ENCODE assay signal across 8 cellular contexts in genomic region chr1:9413143-9413876, GRCh38.
DNase-seq lines count a peak whose midpoint lies in the region; ATAC-seq and TF ChIP-seq lines count a peak whose summit lies in the region.

No MANE protein-coding gene starts in this region.

- no peak overlapping the region for H3K4me3 ChIP-seq in NT2/D1 (ENCODE audit: insufficient read length, low read depth)
- no peak overlapping the region for H3K4me3 ChIP-seq in right atrium auricular region

- no peaks in the 10 kb centered on the region for H3K27me3 ChIP-seq in NT2/D1 (ENCODE audit: insufficient read depth, insufficient read length)
- H3K27me3 ChIP-seq in right atrium auricular region: no peaks in the 10 kb centered on the region

- H3K9me3 ChIP-seq in NT2/D1 (ENCODE audit: insufficient read depth, low read length) (no peaks in the 10 kb centered on the region), right atrium auricular region (no peaks in the 10 kb centered on the region)

- H3K4me1 ChIP-seq in NT2/D1 (ENCODE audit: insufficient read depth, insufficient read length): peaks cover 12% of the 10 kb centered on the region
- H3K4me1 ChIP-seq in right atrium auricular region: peaks cover 0 to 28% of the 10 kb centered on the region in 2 donors

- H3K27ac ChIP-seq in right atrium auricular region: peak overlapping the region; percentile 86 to 88

- peak overlapping the region; percentile 26 for H3K9ac ChIP-seq in NT2/D1 (ENCODE audit: insufficient read length, low read depth)

- no peak for TF ChIP-seq CTCF in right atrium auricular region (IDR thresholded peaks at IDR 0.05)

- DNase-seq in NT2/D1 (ENCODE audit: low read depth, low spot score) (no peak), right atrium auricular region (ENCODE audit: low spot score) (peak; percentile 78), UCSD-AML1 (lab: John Stamatoyannopoulos, UW; ENCODE audit: unreplicated experiment) (no peak), NCI-H1694 treated with DMSO at 0.1 percent for 48 hours (lab: John Stamatoyannopoulos, UW) (no peak)
- DNase-seq in activated gamma-delta T cell treated with anti-CD3 and anti-CD28 coated beads, Interleukin-2, amount 50 U/mL, for 16 hours (ENCODE audit: low read depth): peak; percentile 25
- peak; percentile 61 for DNase-seq in stimulated activated CD4-positive, alpha-beta T cell treated with anti-CD3 and anti-CD28 coated beads, Interleukin-12 subunit alpha, Interleukin-12 subunit beta, amount 100 ng/mL, for 4 hours

- ATAC-seq in GM18517 (IDR thresholded peaks at IDR 0.05; ENCODE audit: unreplicated experiment) (peak; percentile 53), HG02798 (IDR thresholded peaks at IDR 0.05; ENCODE audit: poor library complexity, unreplicated experiment) (peak; percentile 80)

- no peaks in the 10 kb centered on the region for H3K36me3 ChIP-seq in NT2/D1 (ENCODE audit: insufficient read depth, insufficient read length, low read length)
- no peaks in the 10 kb centered on the region for H3K36me3 ChIP-seq in right atrium auricular region

Comparison
In these comparisons a context has a peak if more than half of its experiments do, and no peak if none do; other contexts are left out.
1. DNase-seq: peak in activated gamma-delta T cell treated with anti-CD3 and anti-CD28 coated beads, Interleukin-2, amount 50 U/mL, for 16 hours (single experiment), right atrium auricular region (single experiment) and stimulated activated CD4-positive, alpha-beta T cell treated with anti-CD3 and anti-CD28 coated beads, Interleukin-12 subunit alpha, Interleukin-12 subunit beta, amount 100 ng/mL, for 4 hours (single experiment); none in NT2/D1 (single experiment), UCSD-AML1 (single experiment) and NCI-H1694 treated with DMSO at 0.1 percent for 48 hours (single experiment).